Comparison of ENCODE assay signal across 8 cellular contexts in genomic region chr1:90718411-90719320, GRCh38. TPM values are rescaled to one million over a fixed set of nuclear protein-coding genes. Genes with fewer than 3 reads are reported as not detected.
A peak's percentile ranks its signal among the peaks of the same experiment; 100 is the strongest.
DNase-seq lines count a peak whose midpoint lies in the region; ATAC-seq and TF ChIP-seq lines count a peak whose summit lies in the region.

No MANE protein-coding gene starts in this region.

- no peak overlapping the region for H3K18ac ChIP-seq in mesendoderm (ENCODE audit: low read length)

- H3K27me3 ChIP-seq in left ventricle myocardium inferior (ENCODE audit: low read depth) (peaks cover 100% of the 10 kb centered on the region), mesendoderm (ENCODE audit: insufficient read depth, low read length, poor library complexity) (peaks cover 78% of the 10 kb centered on the region), aorta (ENCODE audit: control insufficient read depth in 1 of 2, insufficient read depth in 2 of 2, low read length in 1 of 2) (peaks cover 0 to 4% of the 10 kb centered on the region in 2 donors)

- H2BK15ac ChIP-seq in mesendoderm (replicated peaks; ENCODE audit: low read depth) = no peak overlapping the region

- peak overlapping the region; percentile 96 for H3K4me2 ChIP-seq in mesendoderm (ENCODE audit: low read length)

- no peak overlapping the region for H3K56ac ChIP-seq in mesendoderm (ENCODE audit: low read length)

- H3K23ac ChIP-seq in mesendoderm (ENCODE audit: low read length) = no peak overlapping the region

- peak overlapping the region; percentile 15 for H3K9ac ChIP-seq in mesendoderm (ENCODE audit: low read length)

- H2BK120ac ChIP-seq in mesendoderm (ENCODE audit: low read depth, low read length) = no peak overlapping the region

- WGBS in mesendoderm (ENCODE audit: extremely low coverage, insufficient coverage, low lambda C conversion rate) = no CpG with 5 or more reads among the region's 66 CpGs
- 4 to 5% methylated on average over 65 to 66 of the region's 66 CpGs for WGBS in aorta, 2 donors

- intact Hi-C loops in left ventricle myocardium inferior (cut with micrococcal nuclease) = no loop called here
- intact Hi-C loops in Right ventricle myocardium inferior (cut with DNase I) = no loop called here
- intact Hi-C loops in aorta (cut with DNase I) = loop anchor here in 1 of 2 donors (10.0 kb wide), 1 partner anchor 584 kb away; no protein-coding TSS in a partner anchor

- no peak for DNase-seq in left ventricle myocardium inferior
- no peak for DNase-seq in Right ventricle myocardium inferior (ENCODE audit: missing footprints)
- peak; percentile 31 for DNase-seq in astrocyte of the hippocampus (ENCODE audit: low read depth, low spot score)
- DNase-seq in mesendoderm = peak; percentile 57
- DNase-seq in aorta = no peak
- DNase-seq in stimulated activated CD4-positive, alpha-beta T cell treated with anti-CD3 and anti-CD28 coated beads, Interleukin-1b, Interleukin-23, amount 100 ng/mL, for 48 hours = no peak
- no peak for DNase-seq in RKO (ENCODE audit: low spot score)

- H3K36me3 ChIP-seq in left ventricle myocardium inferior (no peaks in the 10 kb centered on the region), mesendoderm (ENCODE audit: control insufficient read depth, insufficient read depth, low read length) (no peaks in the 10 kb centered on the region), aorta (ENCODE audit: control insufficient read depth in 1 of 2, insufficient read depth in 2 of 2, low read length in 1 of 2) (no peaks in the 10 kb centered on the region)

- H3K27ac ChIP-seq in left ventricle myocardium inferior (replicated peaks) = no peak overlapping the region
- H3K27ac ChIP-seq in mesendoderm (ENCODE audit: low read depth, low read length) = no peak overlapping the region
- H3K27ac ChIP-seq in aorta (ENCODE audit: low read depth in 1 of 2, low read length in 2 of 2) = no peak overlapping the region

- no peak overlapping the region for H2AK5ac ChIP-seq in mesendoderm (ENCODE audit: low read length)

- peaks cover 34% of the 10 kb centered on the region for H3K4me1 ChIP-seq in left ventricle myocardium inferior
- H3K4me1 ChIP-seq in mesendoderm (ENCODE audit: control insufficient read depth, low read depth, low read length) = peaks cover 2% of the 10 kb centered on the region
- H3K4me1 ChIP-seq in aorta (ENCODE audit: control insufficient read depth in 1 of 2, insufficient read depth in 2 of 2, low read length in 2 of 2) = no peaks in the 10 kb centered on the region

- H4K5ac ChIP-seq in mesendoderm (ENCODE audit: low read length) = no peak overlapping the region

- no peaks in the 10 kb centered on the region for H3K79me2 ChIP-seq in mesendoderm (ENCODE audit: control insufficient read depth, insufficient read depth, low read length)

- H3K9me3 ChIP-seq in left ventricle myocardium inferior (replicated peaks) = no peaks in the 10 kb centered on the region
- H3K9me3 ChIP-seq in aorta (ENCODE audit: control insufficient read depth, low read length) = no peaks in the 10 kb centered on the region

- no peak overlapping the region for H4K8ac ChIP-seq in mesendoderm (ENCODE audit: low read depth, low read length)

- peak overlapping the region; percentile 55 for H3K4me3 ChIP-seq in left ventricle myocardium inferior
- no peak overlapping the region for H3K4me3 ChIP-seq in mesendoderm (ENCODE audit: low read length)
- peak overlapping the region in 1 of 2 donors; percentile 11 for H3K4me3 ChIP-seq in aorta (ENCODE audit: low read length in 2 of 2)

- ATAC-seq in Right ventricle myocardium inferior (no peak), aorta (ENCODE audit: low FRiP score) (peak; percentile 9), GM21360 (IDR thresholded peaks at IDR 0.05; ENCODE audit: unreplicated experiment) (no peak)

- no peak overlapping the region for H3K4ac ChIP-seq in mesendoderm (ENCODE audit: low read depth, low read length)

- TF ChIP-seq CTCF in left ventricle myocardium inferior (IDR thresholded peaks at IDR 0.05; ENCODE audit: borderline replicate concordance) = no peak

- no peaks in the 10 kb centered on the region for H3K79me1 ChIP-seq in mesendoderm (ENCODE audit: low read length)

- no peak overlapping the region for H2BK5ac ChIP-seq in mesendoderm (ENCODE audit: low read length)

RNA-seq across cellular contexts. Expression of gene BARHL2, which starts 1.6 kb away (rescaled TPM):
- total RNA-seq in left ventricle myocardium inferior = not detected
- not detected for total RNA-seq in Right ventricle myocardium inferior
- 0.01 TPM for polyA plus RNA-seq in mesendoderm (2013, experiment 1 of 2)
- 0.06 TPM for polyA plus RNA-seq in mesendoderm (2013, experiment 2 of 2)
- not detected for total RNA-seq in aorta
- polyA plus RNA-seq in aorta = not detected

Comparison
In these comparisons a context has a peak if more than half of its experiments do, and no peak if none do; other contexts are left out.
1. DNase-seq: peak in astrocyte of the hippocampus (single experiment) and mesendoderm (single experiment); none in left ventricle myocardium inferior (single experiment), Right ventricle myocardium inferior (single experiment), aorta (0 of 2), stimulated activated CD4-positive, alpha-beta T cell treated with anti-CD3 and anti-CD28 coated beads, Interleukin-1b, Interleukin-23, amount 100 ng/mL, for 48 hours (single experiment) and RKO (single experiment).